In genomic region chr7:28957822-28958234, GRCh38 we compare ENCODE assay signal across 9 cellular contexts. TPM values are rescaled to one million over a fixed set of nuclear protein-coding genes. Genes with fewer than 3 reads are reported as not detected.
A peak's percentile ranks its signal among the peaks of the same experiment; 100 is the strongest.
DNase-seq lines count a peak whose midpoint lies in the region; ATAC-seq and TF ChIP-seq lines count a peak whose summit lies in the region.
"Had no signal": no experiment of that assay in that cellular context is flagged by ENCODE, and none has a peak within 500 bp of the region (broad histone marks: within the 10 kb centered on the region; RNA-seq: fewer than 3 reads in every experiment).

No MANE protein-coding gene starts in this region.

- H3K9me3 Mint-ChIP-seq in activated CD4-positive, alpha-beta T cell treated with anti-CD3 and anti-CD28 coated beads for 36 hours (ENCODE audit: low read depth): no peaks in the 10 kb centered on the region
- H3K9me3 Mint-ChIP-seq in type B pancreatic cell: no peaks in the 10 kb centered on the region

- DNase-seq in activated CD4-positive, alpha-beta T cell treated with anti-CD3 and anti-CD28 coated beads for 36 hours: no peak
- DNase-seq in activated CD4-positive, alpha-beta T cell treated with anti-CD3 and anti-CD28 coated beads, Interleukin-2, amount 50 U/mL, for 4 hours: no peak
- DNase-seq in coronary artery (ENCODE audit: low spot score) (no peak), type B pancreatic cell (ENCODE audit: extremely low spot score, unreplicated experiment) (no peak), NAMALWA (ENCODE audit: low spot score) (no peak), SKM-1 (lab: John Stamatoyannopoulos, UW; ENCODE audit: unreplicated experiment) (no peak), T1000 (lab: John Stamatoyannopoulos, UW) (no peak)

- no peaks in the 10 kb centered on the region for H3K36me3 ChIP-seq in mesodermal cell (ENCODE audit: control insufficient read depth, insufficient read depth, low read length)

- 1% methylated on average over 39 to 43 of the region's 43 CpGs for WGBS in mesodermal cell (ENCODE audit: insufficient coverage in 2 of 2), 2 experiments

- H3K9me3 ChIP-seq in mesodermal cell (ENCODE audit: control insufficient read depth, low read length): no peaks in the 10 kb centered on the region

- H3K4me3 ChIP-seq in coronary artery: peak overlapping the region; percentile 76
- H3K4me3 ChIP-seq in mesodermal cell (ENCODE audit: extremely low read depth, insufficient read depth, low read length, poor library complexity, severe bottlenecking): peak overlapping the region; percentile 45

- TF ChIP-seq CTCF in coronary artery (IDR thresholded peaks at IDR 0.05) (no peak), type B pancreatic cell (conservative IDR thresholded peaks at IDR 0.05) (no peak)

- no peaks in the 10 kb centered on the region for H3K4me1 ChIP-seq in mesodermal cell (ENCODE audit: control insufficient read depth, insufficient read depth, low read length, poor library complexity, severe bottlenecking)

- intact Hi-C loops in activated CD4-positive, alpha-beta T cell treated with anti-CD3 and anti-CD28 coated beads for 36 hours (cut with DNase I, micrococcal nuclease): loop anchor here in 1 of 2 experiments (10.0 kb wide), 1 partner anchor 607 kb away; the partner anchor contains the start of gene PRR15

- POLR2A ChIA-PET in activated CD4-positive, alpha-beta T cell treated with anti-CD3 and anti-CD28 coated beads for 36 hours (lab: Charles Lee): interaction anchor here (0.6 kb wide), 1 partner anchor 847 kb away, joined by 4 read pairs; no protein-coding TSS in a partner anchor

- H3K27ac Mint-ChIP-seq in activated CD4-positive, alpha-beta T cell treated with anti-CD3 and anti-CD28 coated beads for 36 hours: no peak overlapping the region
- H3K27ac Mint-ChIP-seq in type B pancreatic cell: peak overlapping the region; percentile 74

- H3K36me3 Mint-ChIP-seq in activated CD4-positive, alpha-beta T cell treated with anti-CD3 and anti-CD28 coated beads for 36 hours (ENCODE audit: low read depth): no peaks in the 10 kb centered on the region
- H3K36me3 Mint-ChIP-seq in type B pancreatic cell: peaks cover 4% of the 10 kb centered on the region

- no peak for ATAC-seq in activated CD4-positive, alpha-beta T cell treated with anti-CD3 and anti-CD28 coated beads for 36 hours

- H3K4me1 Mint-ChIP-seq in activated CD4-positive, alpha-beta T cell treated with anti-CD3 and anti-CD28 coated beads for 36 hours: peaks cover 7% of the 10 kb centered on the region
- H3K4me1 Mint-ChIP-seq in type B pancreatic cell (ENCODE audit: unreplicated experiment): peaks cover 41% of the 10 kb centered on the region

- peaks cover 44% of the 10 kb centered on the region for H3K27me3 Mint-ChIP-seq in activated CD4-positive, alpha-beta T cell treated with anti-CD3 and anti-CD28 coated beads for 36 hours
- peaks cover 31% of the 10 kb centered on the region for H3K27me3 Mint-ChIP-seq in type B pancreatic cell

- H3K4me3 Mint-ChIP-seq in activated CD4-positive, alpha-beta T cell treated with anti-CD3 and anti-CD28 coated beads for 36 hours: peak overlapping the region; percentile 41
- peak overlapping the region; percentile 91 for H3K4me3 Mint-ChIP-seq in type B pancreatic cell

- H3K27ac ChIP-seq in coronary artery (peak overlapping the region in 1 of 2 donors; percentile 32), mesodermal cell (ENCODE audit: low read depth, low read length, severe bottlenecking) (peak overlapping the region; percentile 54)
- H3K27ac ChIP-seq: C4-2B had no signal

- CTCF ChIA-PET in activated CD4-positive, alpha-beta T cell treated with anti-CD3 and anti-CD28 coated beads for 36 hours (lab: Charles Lee): interaction anchor here (0.9 to 3.8 kb wide), 8 partner anchors 9 to 450 kb away, joined by 3 to 26 read pairs (median 6); no protein-coding TSS in a partner anchor

RNA-seq across cellular contexts. Expression of gene TRIL, which starts 0.3 kb away (rescaled TPM):
- total RNA-seq in activated CD4-positive, alpha-beta T cell treated with anti-CD3 and anti-CD28 coated beads for 36 hours: not detected
- polyA plus RNA-seq in mesodermal cell (2013, experiment 1 of 2): 15.1 TPM
- 12.8 TPM for polyA plus RNA-seq in mesodermal cell (2013, experiment 2 of 2)
- total RNA-seq in type B pancreatic cell (ENCODE audit: low replicate concordance): 3.9 and 42.9 TPM in 2 replicates
